1 cellular context compared by ENCODE assay signal in genomic region chr1:154219511-154219910, GRCh38.
TF ChIP-seq lines count a peak whose summit lies in the region.

No MANE protein-coding gene starts in this region.

TF ChIP-seq in HCT116, 20 proteins besides CTCF, POLR2A, EP300 and RAD21 (continued from another document):
- TF ChIP-seq, protein P1, sequence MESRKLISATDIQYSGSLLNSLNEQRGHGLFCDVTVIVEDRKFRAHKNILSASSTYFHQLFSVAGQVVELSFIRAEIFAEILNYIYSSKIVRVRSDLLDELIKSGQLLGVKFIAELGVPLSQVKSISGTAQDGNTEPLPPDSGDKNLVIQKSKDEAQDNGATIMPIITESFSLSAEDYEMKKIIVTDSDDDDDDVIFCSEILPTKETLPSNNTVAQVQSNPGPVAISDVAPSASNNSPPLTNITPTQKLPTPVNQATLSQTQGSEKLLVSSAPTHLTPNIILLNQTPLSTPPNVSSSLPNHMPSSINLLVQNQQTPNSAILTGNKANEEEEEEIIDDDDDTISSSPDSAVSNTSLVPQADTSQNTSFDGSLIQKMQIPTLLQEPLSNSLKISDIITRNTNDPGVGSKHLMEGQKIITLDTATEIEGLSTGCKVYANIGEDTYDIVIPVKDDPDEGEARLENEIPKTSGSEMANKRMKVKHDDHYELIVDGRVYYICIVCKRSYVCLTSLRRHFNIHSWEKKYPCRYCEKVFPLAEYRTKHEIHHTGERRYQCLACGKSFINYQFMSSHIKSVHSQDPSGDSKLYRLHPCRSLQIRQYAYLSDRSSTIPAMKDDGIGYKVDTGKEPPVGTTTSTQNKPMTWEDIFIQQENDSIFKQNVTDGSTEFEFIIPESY (IDR thresholded peaks at IDR 0.05; ENCODE audit: extremely low read depth, insufficient replicate concordance, low read length): no peak
- TF ChIP-seq MAX (IDR thresholded peaks at IDR 0.05) (no peak), POLR2AphosphoS5 (IDR thresholded peaks at IDR 0.05; ENCODE audit: low read depth, low read length) (no peak), FOSL1 (IDR thresholded peaks at IDR 0.05; ENCODE audit: low read depth) (no peak), JUND (IDR thresholded peaks at IDR 0.05) (no peak)
